In the genomic region with DNA sequence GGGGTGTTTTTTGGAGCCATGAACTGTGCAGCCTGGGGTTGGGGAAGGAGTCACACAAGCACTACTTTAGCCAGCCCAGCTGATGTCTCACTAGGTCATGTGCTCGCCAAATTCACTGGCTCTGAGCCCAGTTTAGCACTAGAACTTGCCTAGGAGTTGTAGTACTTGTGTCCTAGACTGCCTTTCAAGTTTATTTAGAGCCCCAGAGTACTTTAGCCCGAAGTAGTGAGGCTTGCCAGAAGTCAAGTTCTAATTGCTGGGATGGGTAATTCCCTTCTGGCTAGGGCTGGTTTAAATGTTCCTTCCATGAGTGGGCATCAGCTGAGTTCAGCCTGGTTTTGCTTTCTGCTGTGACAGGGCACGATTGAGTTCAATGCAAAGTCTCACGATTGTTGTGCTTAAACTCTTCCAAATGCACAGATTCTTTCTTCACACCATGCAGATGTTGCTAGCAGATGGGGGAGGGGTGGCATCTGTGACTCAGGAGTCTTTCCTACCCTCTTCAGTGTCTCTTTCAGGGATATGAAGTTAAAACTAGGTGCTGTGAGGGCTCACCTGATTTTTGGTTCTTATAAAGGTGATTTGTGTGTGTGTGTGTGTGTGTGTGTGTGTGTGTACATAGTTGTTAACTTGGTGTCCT, we compare ENCODE assay signal across 10 cellular contexts.
A peak's percentile ranks its signal among the peaks of the same experiment; 100 is the strongest.
DNase-seq lines count a peak whose midpoint lies in the region; ATAC-seq, FAIRE-seq and TF ChIP-seq lines count a peak whose summit lies in the region.
"Had no signal": no experiment of that assay in that cellular context is flagged by ENCODE, and none has a peak within 500 bp of the region (broad histone marks: within the 10 kb centered on the region; RNA-seq: fewer than 3 reads in every experiment).

No MANE protein-coding gene starts in this region.

- H3K36me3 ChIP-seq in endothelial cell of umbilical vein (ENCODE audit: control insufficient read depth in 2 of 2, extremely low read depth in 1 of 2, insufficient read depth in 2 of 2, low read length in 2 of 2) (no peaks in the 10 kb centered on the region), mesenchymal stem cell (ENCODE audit: control insufficient read depth in 1 of 2, insufficient read depth in 2 of 2, low read depth in 1 of 2, low read length in 2 of 2) (no peaks in the 10 kb centered on the region), aorta (ENCODE audit: control insufficient read depth in 1 of 2, insufficient read depth in 2 of 2, low read length in 1 of 2) (no peaks in the 10 kb centered on the region)
- H3K36me3 ChIP-seq: BE2C had no signal

- H3K9ac ChIP-seq in endothelial cell of umbilical vein (replicated peaks; ENCODE audit: extremely low read depth, insufficient read depth, low read length) = no peak overlapping the region
- H3K9ac ChIP-seq in mesenchymal stem cell (ENCODE audit: low read length) = peak overlapping the region; percentile 55

- H3K9me3 ChIP-seq in endothelial cell of umbilical vein (replicated peaks; ENCODE audit: control insufficient read depth, insufficient read depth, low read length) (no peaks in the 10 kb centered on the region), mesenchymal stem cell (ENCODE audit: control insufficient read depth, low read length) (no peaks in the 10 kb centered on the region), aorta (ENCODE audit: control insufficient read depth, low read length) (no peaks in the 10 kb centered on the region)
- H3K9me3 ChIP-seq: BE2C had no signal

- no peak overlapping the region for H3K14ac ChIP-seq in mesenchymal stem cell (ENCODE audit: low read length in 2 of 2)

- H3K4me2 ChIP-seq in endothelial cell of umbilical vein (ENCODE audit: insufficient read depth, low read length) = no peak overlapping the region
- H3K4me2 ChIP-seq in mesenchymal stem cell (ENCODE audit: low read length, poor library complexity, severe bottlenecking) = no peak overlapping the region

- DNase-seq in activated CD4-positive, alpha-beta T cell treated with anti-CD3 and anti-CD28 coated beads, Interleukin-2, amount 10 ng/mL, durations not matched to agents 24 days and 14 days = peak; percentile 50
- no peak for DNase-seq in activated CD4-positive, alpha-beta T cell treated with anti-CD3 and anti-CD28 coated beads for 48 hours
- DNase-seq in endothelial cell of umbilical vein (ENCODE audit: low read depth, low spot score) (peak; percentile 9), mesenchymal stem cell (peak; percentile 86), aorta (peak; percentile 86 to 93), GM10266 (ENCODE audit: extremely low spot score) (no peak)
- DNase-seq in stimulated activated naive CD8-positive, alpha-beta T cell treated with anti-CD3 and anti-CD28 coated beads, Interleukin-15, Interleukin-2, amounts not matched to agents 100 U/mL and 50 U/mL, for 24 hours = no peak
- DNase-seq in stimulated activated CD4-positive, alpha-beta T cell treated with anti-CD3 and anti-CD28 coated beads, Interleukin-12 subunit alpha, Interleukin-12 subunit beta, amount 100 ng/mL, for 4 hours = no peak
- DNase-seq: BE2C, cortex of kidney had no signal

- H3K27ac Mint-ChIP-seq in activated CD4-positive, alpha-beta T cell treated with anti-CD3 and anti-CD28 coated beads, Interleukin-2, amount 10 ng/mL, durations not matched to agents 24 days and 14 days = no peak overlapping the region

- H4K91ac ChIP-seq in mesenchymal stem cell (ENCODE audit: low read length) = peak overlapping the region; percentile 46

- no peaks in the 10 kb centered on the region for H3K4me1 Mint-ChIP-seq in activated CD4-positive, alpha-beta T cell treated with anti-CD3 and anti-CD28 coated beads, Interleukin-2, amount 10 ng/mL, durations not matched to agents 24 days and 14 days

- CTCF ChIA-PET in endothelial cell of umbilical vein (lab: Charles Lee) = no interaction called here

- H3K4ac ChIP-seq in mesenchymal stem cell (ENCODE audit: low read depth in 1 of 2, low read length in 2 of 2) = no peak overlapping the region

- POLR2A ChIA-PET in endothelial cell of umbilical vein (lab: Charles Lee) = no interaction called here

- peaks cover 6% of the 10 kb centered on the region for H3K27me3 Mint-ChIP-seq in activated CD4-positive, alpha-beta T cell treated with anti-CD3 and anti-CD28 coated beads, Interleukin-2, amount 10 ng/mL, durations not matched to agents 24 days and 14 days

- H2AK5ac ChIP-seq in mesenchymal stem cell (ENCODE audit: low read length, severe bottlenecking) = no peak overlapping the region

- peak overlapping the region in 1 of 2 experiments; percentile 60 for H2BK12ac ChIP-seq in mesenchymal stem cell (ENCODE audit: low read length in 2 of 2)

- H4K8ac ChIP-seq in mesenchymal stem cell (ENCODE audit: low read length) = no peak overlapping the region

- H2BK15ac ChIP-seq in mesenchymal stem cell (ENCODE audit: low read depth, poor library complexity, severe bottlenecking) = no peak overlapping the region

- H3K27me3 ChIP-seq in endothelial cell of umbilical vein (ENCODE audit: control insufficient read depth in 2 of 2, insufficient read depth in 2 of 2, low read length in 2 of 2) (peaks cover 0 to 6% of the 10 kb centered on the region in 2 experiments), mesenchymal stem cell (ENCODE audit: control insufficient read depth in 1 of 2, insufficient read depth in 1 of 2, low read length in 2 of 2) (no peaks in the 10 kb centered on the region), aorta (ENCODE audit: control insufficient read depth in 1 of 2, insufficient read depth in 2 of 2, low read length in 1 of 2) (no peaks in the 10 kb centered on the region)
- H3K27me3 ChIP-seq: BE2C had no signal

- BruUV-seq in endothelial cell of umbilical vein (replicated peaks; lab: Mats Ljungman, UMichigan) = no TSS peak

- TF ChIP-seq POLR2A in endothelial cell of umbilical vein (IDR thresholded peaks at IDR 0.05; ENCODE audit: low read depth, low read length) = no peak

- intact Hi-C loops in activated CD4-positive, alpha-beta T cell treated with anti-CD3 and anti-CD28 coated beads, Interleukin-2, amount 10 ng/mL, durations not matched to agents 24 days and 14 days (cut with micrococcal nuclease) = no loop called here
- intact Hi-C loops in endothelial cell of umbilical vein (cut with micrococcal nuclease) = no loop called here
- intact Hi-C loops in aorta (cut with DNase I) = no loop called here

- peaks cover 25% of the 10 kb centered on the region for H3K9me3 Mint-ChIP-seq in activated CD4-positive, alpha-beta T cell treated with anti-CD3 and anti-CD28 coated beads, Interleukin-2, amount 10 ng/mL, durations not matched to agents 24 days and 14 days

- H2BK5ac ChIP-seq in mesenchymal stem cell (ENCODE audit: low read depth, low read length, poor library complexity, severe bottlenecking) = no peak overlapping the region

- H3K4me3 Mint-ChIP-seq in activated CD4-positive, alpha-beta T cell treated with anti-CD3 and anti-CD28 coated beads, Interleukin-2, amount 10 ng/mL, durations not matched to agents 24 days and 14 days = no peak overlapping the region

- whole genome bisulfite sequencing in mesenchymal stem cell = 40% methylated on average over 4 of the region's 4 CpGs
- 9% methylated on average over 4 of the region's 4 CpGs for WGBS in aorta, 2 donors

- H3K4me1 ChIP-seq in endothelial cell of umbilical vein (ENCODE audit: control insufficient read depth, extremely low read depth, insufficient read depth, low read length) (no peaks in the 10 kb centered on the region), mesenchymal stem cell (ENCODE audit: control insufficient read depth, insufficient read depth, low read depth, low read length) (peaks cover 1% of the 10 kb centered on the region), aorta (ENCODE audit: control insufficient read depth in 1 of 2, insufficient read depth in 2 of 2, low read length in 2 of 2) (peaks cover 0 to 1% of the 10 kb centered on the region in 2 donors)
- H3K4me1 ChIP-seq: BE2C had no signal

- no peaks in the 10 kb centered on the region for H3K9me1 ChIP-seq in endothelial cell of umbilical vein (replicated peaks; ENCODE audit: control insufficient read depth, extremely low read depth, insufficient read depth, low read length)

- peak; percentile 94 for ATAC-seq in aorta (ENCODE audit: low FRiP score)
- ATAC-seq in stimulated activated naive CD8-positive, alpha-beta T cell treated with anti-CD3 and anti-CD28 coated beads, Interleukin-15, Interleukin-2, amounts not matched to agents 100 U/mL and 50 U/mL, for 24 hours = no peak

- H2AFZ ChIP-seq in endothelial cell of umbilical vein (ENCODE audit: low read depth, low read length) = no peak overlapping the region
- H2AFZ ChIP-seq in mesenchymal stem cell (ENCODE audit: low read depth, low read length) = no peak overlapping the region

- no peaks in the 10 kb centered on the region for H3K36me3 Mint-ChIP-seq in activated CD4-positive, alpha-beta T cell treated with anti-CD3 and anti-CD28 coated beads, Interleukin-2, amount 10 ng/mL, durations not matched to agents 24 days and 14 days (ENCODE audit: low read depth)

- no peaks in the 10 kb centered on the region for H3K79me2 ChIP-seq in endothelial cell of umbilical vein (ENCODE audit: control insufficient read depth, insufficient read depth, low read length)

- no peak for TF ChIP-seq CTCF in endothelial cell of umbilical vein (IDR thresholded peaks at IDR 0.05; ENCODE audit: extremely low read depth in 1 of 2, insufficient read depth in 1 of 2, low read depth in 1 of 2, low read length in 2 of 2)
- TF ChIP-seq CTCF in GM10266 (IDR thresholded peaks at IDR 0.05; ENCODE audit: control insufficient read depth, insufficient read depth, low read depth, missing control alignments) = no peak

- no peak overlapping the region for H2BK120ac ChIP-seq in mesenchymal stem cell (ENCODE audit: low read depth, low read length)

- dilution Hi-C loops in endothelial cell of umbilical vein (cut with MboI; ENCODE audit: extremely low pct_ligation_motif_present, low sequenced_read_pairs) = no loop called here

- H3K4me3 ChIP-seq in endothelial cell of umbilical vein (replicated peaks in 1 of 3; ENCODE audit: insufficient read depth in 1 of 3, low read depth in 1 of 3, low read length in 3 of 3) (no peak overlapping the region), mesenchymal stem cell (ENCODE audit: insufficient read depth in 1 of 2, low read depth in 1 of 2, low read length in 2 of 2) (peak overlapping the region in 1 of 2 experiments; percentile 34), aorta (ENCODE audit: low read length in 2 of 2) (no peak overlapping the region)

- peak overlapping the region; percentile 43 to 82 for H3K18ac ChIP-seq in mesenchymal stem cell (ENCODE audit: low read depth in 1 of 2, low read length in 2 of 2)

- H3K27ac ChIP-seq in endothelial cell of umbilical vein (ENCODE audit: insufficient read depth, low read depth, low read length) (no peak overlapping the region), mesenchymal stem cell (ENCODE audit: low read length, poor library complexity, severe bottlenecking) (no peak overlapping the region), aorta (ENCODE audit: low read depth in 1 of 2, low read length in 2 of 2) (peak overlapping the region in 1 of 2 donors; percentile 64)

- FAIRE-seq in endothelial cell of umbilical vein (lab: Jason Lieb, UNC) = peak; percentile 4

- no peaks in the 10 kb centered on the region for H4K20me1 ChIP-seq in endothelial cell of umbilical vein (replicated peaks; ENCODE audit: control insufficient read depth, extremely low read depth, insufficient read depth, low read length)

- no peak overlapping the region for H3K23ac ChIP-seq in mesenchymal stem cell (ENCODE audit: low read length in 2 of 2)

- no peaks in the 10 kb centered on the region for H3K79me1 ChIP-seq in mesenchymal stem cell (replicated peaks; ENCODE audit: low read length, poor library complexity, severe bottlenecking)

Comparison
In these comparisons a context has a peak if more than half of its experiments do, and no peak if none do; other contexts are left out.
1. DNase-seq: peak in activated CD4-positive, alpha-beta T cell treated with anti-CD3 and anti-CD28 coated beads, Interleukin-2, amount 10 ng/mL, durations not matched to agents 24 days and 14 days (single experiment), endothelial cell of umbilical vein (single experiment), mesenchymal stem cell (single experiment) and aorta (2 of 2); none in activated CD4-positive, alpha-beta T cell treated with anti-CD3 and anti-CD28 coated beads for 48 hours (single experiment), stimulated activated naive CD8-positive, alpha-beta T cell treated with anti-CD3 and anti-CD28 coated beads, Interleukin-15, Interleukin-2, amounts not matched to agents 100 U/mL and 50 U/mL, for 24 hours (single experiment), stimulated activated CD4-positive, alpha-beta T cell treated with anti-CD3 and anti-CD28 coated beads, Interleukin-12 subunit alpha, Interleukin-12 subunit beta, amount 100 ng/mL, for 4 hours (single experiment) and GM10266 (single experiment).